In the genomic region with DNA sequence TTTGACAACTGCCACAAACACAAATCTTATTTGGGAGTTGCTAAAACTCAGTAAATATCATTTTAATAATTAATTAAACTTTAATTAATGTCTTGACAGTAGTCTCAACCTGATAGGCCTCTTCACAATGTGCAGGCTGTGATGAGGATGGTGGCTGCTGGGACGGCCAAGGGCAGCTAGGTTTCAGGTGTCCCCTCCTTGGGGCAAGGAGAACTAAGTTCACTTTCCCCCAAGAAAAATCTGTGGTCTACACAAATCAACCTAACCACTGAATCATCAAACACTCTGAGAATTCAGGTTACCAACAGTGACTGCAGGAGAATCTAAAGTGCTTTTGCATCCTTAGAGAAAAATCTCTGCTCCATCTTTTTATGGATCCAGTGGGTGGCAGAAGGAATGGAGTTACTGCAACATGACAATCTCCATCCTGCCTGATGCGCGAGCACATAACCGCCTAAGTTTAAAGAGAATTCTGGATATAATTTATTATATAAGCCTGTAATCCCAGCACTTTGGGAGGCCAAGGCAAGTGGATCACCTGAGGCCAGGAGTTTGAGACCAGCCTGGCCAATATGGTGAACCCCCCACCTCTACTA, we compare ENCODE assay signal across 26 cellular contexts.
"Had no signal": no experiment of that assay in that cellular context is flagged by ENCODE, and none has a peak within 500 bp of the region (broad histone marks: within the 10 kb centered on the region; RNA-seq: fewer than 3 reads in every experiment).

No MANE protein-coding gene starts in this region.

- H3K27me3 ChIP-seq: testis, thyroid gland, tibial nerve, upper lobe of left lung, uterus, vagina had no signal

- ATAC-seq: stimulated activated effector memory CD8-positive, alpha-beta T cell treated with anti-CD3 and anti-CD28 coated beads, Interleukin-12 subunit alpha, Interleukin-12 subunit beta, amount 100 ng/mL, for 72 hours; stimulated activated memory B cell treated with anti-CD40 and anti-IgM and Interleukin-4, amounts not matched to agents 10 μg/mL and 1 μg/mL and 100 μg/mL, for 72 hours; stimulated activated naive B cell treated with anti-CD40 and anti-IgM and Interleukin-4, amounts not matched to agents 10 μg/mL and 1 μg/mL and 100 μg/mL, for 72 hours; stimulated activated naive CD8-positive, alpha-beta T cell treated with anti-CD3 and anti-CD28 coated beads, Interleukin-15, amount 100 ng/mL, for 72 hours; stimulated activated naive CD8-positive, alpha-beta T cell treated with anti-CD3 and anti-CD28 coated beads, Interleukin-15, Interleukin-2, amounts not matched to agents 100 U/mL and 50 U/mL, for 24 hours; upper lobe of right lung had no signal

- H3K27ac ChIP-seq: stomach, suprapubic skin, testis, thoracic aorta, thyroid gland, tibial artery, tibial nerve, transverse colon, upper lobe of left lung, upper lobe of right lung, uterus, vagina had no signal

- H3K4me3 ChIP-seq: stomach, suprapubic skin, testis, thoracic aorta, thyroid gland, tibial artery, tibial nerve, transverse colon, upper lobe of left lung, upper lobe of right lung, uterus, vagina had no signal

- H3K36me3 ChIP-seq: stomach, suprapubic skin, thoracic aorta, thyroid gland, tibial artery, tibial nerve, transverse colon, upper lobe of left lung, upper lobe of right lung, uterus, vagina had no signal

- H3K4me1 ChIP-seq: stomach, suprapubic skin, testis, thyroid gland, tibial artery, tibial nerve, transverse colon, upper lobe of left lung, upper lobe of right lung, uterus, vagina had no signal

- H3K9me3 ChIP-seq: stomach, suprapubic skin, testis, thoracic aorta, thyroid gland, tibial artery, tibial nerve, transverse colon, upper lobe of left lung, upper lobe of right lung, uterus, vagina had no signal

- DNase-seq: stimulated activated CD4-positive, alpha-beta T cell treated with anti-CD3 and anti-CD28 coated beads, Interleukin-2, amount 100 ng/mL, for 48 hours; stimulated activated CD4-positive, alpha-beta T cell treated with anti-CD3 and anti-CD28 coated beads, Interleukin-4, amount 100 ng/mL, for 1 hour; stimulated activated CD4-positive, alpha-beta T cell treated with anti-CD3 and anti-CD28 coated beads, Interleukin-4, amount 100 ng/mL, for 24 hours; stimulated activated CD4-positive, alpha-beta T cell treated with anti-CD3 and anti-CD28 coated beads, Interleukin-4, amount 100 ng/mL, for 4 hours; stimulated activated CD8-positive, alpha-beta memory T cell treated with anti-CD3 and anti-CD28 coated beads, Interleukin-4, amount 100 ng/mL, for 48 hours; stimulated activated naive B cell treated with anti-CD40 and anti-IgM and Interleukin-4, amounts not matched to agents 10 μg/mL and 1 μg/mL and 100 μg/mL, for 72 hours; stimulated activated naive CD4-positive, alpha-beta T cell; stimulated activated naive CD4-positive, alpha-beta T cell treated with Interleukin-2 at 50 U/mL for 16 hours; stimulated activated naive CD8-positive, alpha-beta T cell treated with anti-CD3 and anti-CD28 coated beads, Interleukin-15, amount 100 ng/mL, for 72 hours; stimulated activated naive CD8-positive, alpha-beta T cell treated with anti-CD3 and anti-CD28 coated beads, Interleukin-15, Interleukin-2, amounts not matched to agents 100 U/mL and 50 U/mL, for 24 hours; stomach; substantia nigra; testis; thyroid gland; tibial artery; transverse colon; trophoblast cell; upper lobe of left lung; upper lobe of right lung; uterus had no signal
